19 cellular contexts compared by ENCODE assay signal in genomic region chr4:161010227-161010626, GRCh38.
A peak's percentile ranks its signal among the peaks of the same experiment; 100 is the strongest.
DNase-seq lines count a peak whose midpoint lies in the region; ATAC-seq and TF ChIP-seq lines count a peak whose summit lies in the region.
"Had no signal": no experiment of that assay in that cellular context is flagged by ENCODE, and none has a peak within 500 bp of the region (broad histone marks: within the 10 kb centered on the region; RNA-seq: fewer than 3 reads in every experiment).

No MANE protein-coding gene starts in this region.

- no peak overlapping the region for H3K23ac ChIP-seq in neuronal stem cell (ENCODE audit: low read depth, low read length, poor library complexity)

- H3K27ac ChIP-seq in SK-N-MC (peak overlapping the region; percentile 93; the same call in 1 of the 2 replicates), neuronal stem cell (replicated peaks; ENCODE audit: low read length) (no peak overlapping the region), PC-3 (ENCODE audit: low read length) (no peak overlapping the region)
- H3K27ac ChIP-seq in CD8-positive, alpha-beta T cell (ENCODE audit: low read depth, low read length): no peak overlapping the region
- H3K27ac ChIP-seq: 22Rv1, BLaER1, C4-2B had no signal

- ATAC-seq in CD8-positive, alpha-beta T cell: no peak
- ATAC-seq in PC-3 (no peak), HG03571 (IDR thresholded peaks at IDR 0.05; ENCODE audit: unreplicated experiment) (no peak)

- H3K27me3 ChIP-seq in neuronal stem cell (ENCODE audit: control insufficient read depth in 3 of 3, insufficient read depth in 3 of 3, low read depth in 1 of 3, low read length in 3 of 3) (no peaks in the 10 kb centered on the region), PC-3 (ENCODE audit: low read length) (no peaks in the 10 kb centered on the region)
- H3K27me3 ChIP-seq in CD8-positive, alpha-beta T cell (ENCODE audit: insufficient read depth, low read length): no peaks in the 10 kb centered on the region
- H3K27me3 ChIP-seq: BLaER1 had no signal

- H2AFZ ChIP-seq in neuronal stem cell (ENCODE audit: low read length) (peak overlapping the region; percentile 15), PC-3 (ENCODE audit: low read length) (no peak overlapping the region)

- H3K9me3 ChIP-seq in SK-N-MC (ENCODE audit: low read depth, low read length): no peaks in the 10 kb centered on the region
- H3K9me3 ChIP-seq in neuronal stem cell (replicated peaks in 1 of 2; ENCODE audit: control insufficient read depth in 2 of 2, insufficient read depth in 1 of 2, low read depth in 1 of 2, low read length in 2 of 2): no peaks in the 10 kb centered on the region
- no peaks in the 10 kb centered on the region for H3K9me3 ChIP-seq in CD8-positive, alpha-beta T cell (ENCODE audit: low read length)
- no peaks in the 10 kb centered on the region for H3K9me3 ChIP-seq in PC-3 (ENCODE audit: low read length)
- H3K9me3 ChIP-seq: BLaER1, HAP-1 had no signal

- no peak overlapping the region for H3K4me3 Mint-ChIP-seq in CD8-positive, alpha-beta T cell
- H3K4me3 Mint-ChIP-seq: B cell; CD4-positive, CD25-positive, alpha-beta regulatory T cell; CD8-positive, alpha-beta memory T cell; HFFc6 had no signal

- no peak overlapping the region for H3K27ac Mint-ChIP-seq in CD8-positive, alpha-beta T cell
- H3K27ac Mint-ChIP-seq: B cell; CD4-positive, CD25-positive, alpha-beta regulatory T cell; CD8-positive, alpha-beta memory T cell; HFFc6 had no signal

- H3K36me3 ChIP-seq in SK-N-MC (ENCODE audit: insufficient read depth, low read length) (no peaks in the 10 kb centered on the region), neuronal stem cell (replicated peaks in 1 of 2; ENCODE audit: control insufficient read depth in 2 of 2, insufficient read depth in 2 of 2, low read length in 2 of 2) (no peaks in the 10 kb centered on the region), PC-3 (ENCODE audit: low read depth, low read length) (no peaks in the 10 kb centered on the region)
- no peaks in the 10 kb centered on the region for H3K36me3 ChIP-seq in CD8-positive, alpha-beta T cell (ENCODE audit: insufficient read depth, low read length)
- H3K36me3 ChIP-seq: BLaER1, HAP-1 had no signal

- no peak overlapping the region for H4K91ac ChIP-seq in neuronal stem cell (ENCODE audit: low read depth, low read length, poor library complexity)

- peak; percentile 62 for DNase-seq in D341Med (ENCODE audit: low spot score)
- DNase-seq in NCI-H82 (lab: John Stamatoyannopoulos, UW): peak; percentile 75
- peak; percentile 56 for DNase-seq in SK-N-MC (ENCODE audit: low read depth, low spot score)
- no peak for DNase-seq in neuronal stem cell (ENCODE audit: low spot score)
- no peak for DNase-seq in CD8-positive, alpha-beta T cell
- no peak for DNase-seq in PC-3
- no peak for DNase-seq in T-helper 2 cell
- DNase-seq: CD4-positive, CD25-positive, alpha-beta regulatory T cell; CD8-positive, alpha-beta memory T cell; DMS153; DND-41; GOT3; HFFc6 had no signal

- no peaks in the 10 kb centered on the region for H3K27me3 Mint-ChIP-seq in CD8-positive, alpha-beta T cell (ENCODE audit: low read depth)
- H3K27me3 Mint-ChIP-seq: B cell; CD4-positive, CD25-positive, alpha-beta regulatory T cell; CD8-positive, alpha-beta memory T cell had no signal

- no peak overlapping the region for H2BK15ac ChIP-seq in neuronal stem cell (ENCODE audit: low read length)

- H3K4me1 ChIP-seq in neuronal stem cell (ENCODE audit: control insufficient read depth in 2 of 2, insufficient read depth in 1 of 2, low read depth in 1 of 2, low read length in 2 of 2) (no peaks in the 10 kb centered on the region), PC-3 (ENCODE audit: insufficient read depth, low read length) (no peaks in the 10 kb centered on the region)
- H3K4me1 ChIP-seq in CD8-positive, alpha-beta T cell (ENCODE audit: insufficient read depth, low read length): no peaks in the 10 kb centered on the region
- H3K4me1 ChIP-seq: BLaER1 had no signal

- H3K9ac ChIP-seq in SK-N-MC (ENCODE audit: insufficient read length) (no peak overlapping the region), neuronal stem cell (ENCODE audit: low read depth, low read length, poor library complexity) (no peak overlapping the region), PC-3 (ENCODE audit: low read length) (no peak overlapping the region)
- H3K9ac ChIP-seq: BLaER1 had no signal

- no peak overlapping the region for H3K18ac ChIP-seq in neuronal stem cell (ENCODE audit: low read length)

- no TSS peak for BruUV-seq in PC-3 (replicated peaks; lab: Mats Ljungman, UMichigan)

- H3K4ac ChIP-seq in neuronal stem cell (ENCODE audit: low read length): no peak overlapping the region

- intact Hi-C loops in CD8-positive, alpha-beta T cell (cut with DNase I, micrococcal nuclease): no loop called here
- intact Hi-C loops in PC-3 (cut with micrococcal nuclease): no loop called here

- CTCF ChIA-PET in CD8-positive, alpha-beta T cell (lab: Charles Lee): no interaction called here
- CTCF ChIA-PET in PC-3 (lab: Charles Lee): no interaction called here

- no peaks in the 10 kb centered on the region for H3K79me2 ChIP-seq in PC-3 (ENCODE audit: low read length)

- H3K4me3 ChIP-seq in SK-N-MC (no peak overlapping the region), neuronal stem cell (ENCODE audit: low read length in 2 of 2) (no peak overlapping the region), PC-3 (ENCODE audit: low read length) (no peak overlapping the region)
- H3K4me3 ChIP-seq in CD8-positive, alpha-beta T cell (ENCODE audit: low read depth, low read length): no peak overlapping the region
- H3K4me3 ChIP-seq: BLaER1, HAP-1 had no signal

- peaks cover 14% of the 10 kb centered on the region for H3K9me3 Mint-ChIP-seq in CD8-positive, alpha-beta T cell

- H4K20me1 ChIP-seq in PC-3 (ENCODE audit: low read length): no peaks in the 10 kb centered on the region
- H4K20me1 ChIP-seq: BLaER1 had no signal

- no peaks in the 10 kb centered on the region for H3K9me2 ChIP-seq in PC-3 (replicated peaks; ENCODE audit: low read length)

- POLR2A ChIA-PET in CD8-positive, alpha-beta T cell (lab: Charles Lee): no interaction called here
- POLR2A ChIA-PET in PC-3 (lab: Charles Lee; ENCODE audit: unreplicated experiment): no interaction called here

- no peak for TF ChIP-seq CTCF in CD8-positive, alpha-beta T cell (IDR thresholded peaks at IDR 0.05)
- TF ChIP-seq CTCF in PC-3 (conservative IDR thresholded peaks at IDR 0.05; ENCODE audit: low read depth, low read length): no peak

- no peak overlapping the region for H2BK5ac ChIP-seq in neuronal stem cell (ENCODE audit: low read length)

- no peak overlapping the region for H2AK5ac ChIP-seq in neuronal stem cell (ENCODE audit: low read depth, low read length)

- no peak overlapping the region for H3K14ac ChIP-seq in neuronal stem cell (ENCODE audit: low read length)

- no peak overlapping the region for H3K4me2 ChIP-seq in neuronal stem cell (ENCODE audit: insufficient read depth, low read length, poor library complexity, severe bottlenecking)
- H3K4me2 ChIP-seq in PC-3 (ENCODE audit: low read length): no peak overlapping the region
- H3K4me2 ChIP-seq: BLaER1 had no signal

- no peaks in the 10 kb centered on the region for H3K4me1 Mint-ChIP-seq in CD8-positive, alpha-beta T cell (ENCODE audit: low read depth)
- H3K4me1 Mint-ChIP-seq: B cell; CD4-positive, CD25-positive, alpha-beta regulatory T cell; CD8-positive, alpha-beta memory T cell had no signal

- H4K8ac ChIP-seq in neuronal stem cell (ENCODE audit: low read depth, low read length): no peak overlapping the region

- H2BK12ac ChIP-seq in neuronal stem cell (ENCODE audit: low read length): no peak overlapping the region

- H3K79me1 ChIP-seq in neuronal stem cell (ENCODE audit: low read depth, low read length): no peaks in the 10 kb centered on the region

- no peaks in the 10 kb centered on the region for H3K36me3 Mint-ChIP-seq in CD8-positive, alpha-beta T cell
- H3K36me3 Mint-ChIP-seq: CD4-positive, CD25-positive, alpha-beta regulatory T cell; CD8-positive, alpha-beta memory T cell had no signal

- WGBS in neuronal stem cell (ENCODE audit: extremely low coverage in 2 of 2, insufficient read length in 2 of 2, insufficient replicate concordance in 1 of 2), 2 donors: no CpG with 5 or more reads among the region's 2 CpGs

- H2BK120ac ChIP-seq in neuronal stem cell (ENCODE audit: low read depth, low read length): no peak overlapping the region

- no peaks in the 10 kb centered on the region for H3F3A ChIP-seq in PC-3 (ENCODE audit: low read length, unreplicated experiment)

Comparison
In these comparisons a context has a peak if more than half of its experiments do, and no peak if none do; other contexts are left out.
1. DNase-seq: peak in D341Med (single experiment), NCI-H82 (single experiment) and SK-N-MC (single experiment); none in neuronal stem cell (single experiment), CD8-positive, alpha-beta T cell (0 of 7), PC-3 (single experiment) and T-helper 2 cell (0 of 5).